Comparison of ENCODE assay signal across 8 cellular contexts in genomic region chr11:47847537-47847891, GRCh38. TPM values are rescaled to one million over a fixed set of nuclear protein-coding genes. Genes with fewer than 3 reads are reported as not detected.
DNase-seq lines count a peak whose midpoint lies in the region; ATAC-seq and TF ChIP-seq lines count a peak whose summit lies in the region.

No MANE protein-coding gene starts in this region.

- in situ Hi-C loops in mammary epithelial cell (cut with MboI; ENCODE audit: low sequenced_read_pairs in 2 of 2) = no loop called here

- H3K4me1 ChIP-seq in right atrium auricular region (peaks cover 0 to 20% of the 10 kb centered on the region in 2 donors), mammary epithelial cell (ENCODE audit: insufficient read depth, low read length) (peaks cover 14% of the 10 kb centered on the region), mononuclear cell (ENCODE audit: insufficient read depth, low read length) (peaks cover 70% of the 10 kb centered on the region), vagina (peaks cover 43% of the 10 kb centered on the region)

- no peaks in the 10 kb centered on the region for H4K20me1 ChIP-seq in mammary epithelial cell (ENCODE audit: insufficient read depth, low read length)

- peak overlapping the region; percentile 83 to 95 for H3K27ac ChIP-seq in right atrium auricular region
- peak overlapping the region; percentile 86 for H3K27ac ChIP-seq in mammary epithelial cell (ENCODE audit: insufficient read depth, low read depth, low read length)
- H3K27ac ChIP-seq in vagina = peak overlapping the region; percentile 96

- peak overlapping the region; percentile 99 for H2AFZ ChIP-seq in mammary epithelial cell (ENCODE audit: low read depth, low read length)

- H3K9ac ChIP-seq in mammary epithelial cell (ENCODE audit: insufficient read depth, low read length) = peak overlapping the region; percentile 93

- TF ChIP-seq POLR2A in vagina (IDR thresholded peaks at IDR 0.05) = no peak
- TF ChIP-seq POLR2A in GM18505 (IDR thresholded peaks at IDR 0.05; ENCODE audit: borderline replicate concordance, extremely low read depth, insufficient read depth, insufficient read length) = no peak

- dilution Hi-C loops in mammary epithelial cell (cut with HindIII; ENCODE audit: low sequenced_read_pairs) = no loop called here

- H3K9me3 ChIP-seq in right atrium auricular region (no peaks in the 10 kb centered on the region), mammary epithelial cell (replicated peaks; ENCODE audit: insufficient read depth, low read length) (no peaks in the 10 kb centered on the region), mononuclear cell (ENCODE audit: low read depth, low read length) (no peaks in the 10 kb centered on the region), vagina (no peaks in the 10 kb centered on the region)

- H3K36me3 ChIP-seq in right atrium auricular region = peaks cover 10% of the 10 kb centered on the region
- peaks cover 15% of the 10 kb centered on the region for H3K36me3 ChIP-seq in mammary epithelial cell (ENCODE audit: insufficient read depth, low read length)
- peaks cover 0 to 21% of the 10 kb centered on the region in 2 donors for H3K36me3 ChIP-seq in vagina

- H3K27me3 ChIP-seq in right atrium auricular region = no peaks in the 10 kb centered on the region
- no peaks in the 10 kb centered on the region for H3K27me3 ChIP-seq in mammary epithelial cell (ENCODE audit: insufficient read depth, low read length)
- no peaks in the 10 kb centered on the region for H3K27me3 ChIP-seq in mononuclear cell (ENCODE audit: insufficient read depth, low read length)
- H3K27me3 ChIP-seq in vagina = no peaks in the 10 kb centered on the region

- intact Hi-C loops in Right ventricle myocardium superior (cut with DNase I) (no loop called here), mammary epithelial cell (cut with micrococcal nuclease) (loop anchor here (10.0 kb wide), 1 partner anchor 203 kb away; the partner anchor contains the start of gene MTCH2), vagina (cut with DNase I) (no loop called here)

- TF ChIP-seq CTCF in right atrium auricular region (IDR thresholded peaks at IDR 0.05) (no peak), mammary epithelial cell (conservative IDR thresholded peaks at IDR 0.05 in 1 of 2, IDR thresholded peaks at IDR 0.05 in 1 of 2; ENCODE audit: extremely low read depth in 1 of 2, insufficient read depth in 1 of 2, low read depth in 1 of 2, low read length in 2 of 2) (no peak), vagina (IDR thresholded peaks at IDR 0.05) (no peak)

- 0% methylated on average over 6 of the region's 8 CpGs for WGBS in mammary epithelial cell (ENCODE audit: low coverage, missing lambda C conversion rate)

- peaks cover 52% of the 10 kb centered on the region for H3K79me2 ChIP-seq in mammary epithelial cell (ENCODE audit: insufficient read depth, low read length)

- no TSS peak for BruUV-seq in mammary epithelial cell (replicated peaks; lab: Mats Ljungman, UMichigan)

- peak overlapping the region; percentile 88 for H3K4me2 ChIP-seq in mammary epithelial cell (ENCODE audit: insufficient read depth, low read depth, low read length)

- H3K4me3 ChIP-seq in right atrium auricular region (peak overlapping the region; percentile 62 to 76), mammary epithelial cell (replicated peaks in 1 of 3; ENCODE audit: insufficient read depth in 1 of 3, low read depth in 2 of 3, low read length in 3 of 3) (peak overlapping the region; percentile 81 to 97 (median 93)), mononuclear cell (ENCODE audit: low read length) (peak overlapping the region; percentile 89), vagina (peak overlapping the region; percentile 80 to 97)

- CTCF ChIA-PET in mammary epithelial cell (lab: Charles Lee; ENCODE audit: low non-redundant PET) = no interaction called here

- DNase-seq in right atrium auricular region (ENCODE audit: low spot score) = no peak
- DNase-seq in Right ventricle myocardium superior = no peak
- no peak for DNase-seq in mammary epithelial cell
- no peak for DNase-seq in vagina (ENCODE audit: extremely low spot score in 2 of 2)
- no peak for DNase-seq in CD1c-positive myeloid dendritic cell (ENCODE audit: extremely low spot score)

- ATAC-seq in Right ventricle myocardium superior (ENCODE audit: poor library complexity) (no peak), GM21619 (IDR thresholded peaks at IDR 0.05; ENCODE audit: unreplicated experiment) (no peak), GM18505 (IDR thresholded peaks at IDR 0.05; ENCODE audit: unreplicated experiment) (no peak)

RNA-seq across cellular contexts. Expression of gene NUP160, which starts 0.6 kb away (rescaled TPM):
- total RNA-seq in right atrium auricular region = 10 to 100 TPM in 1 of 2 donors, 1 to 10 TPM in 1; 7.1 to 11.7 TPM
- total RNA-seq in Right ventricle myocardium superior = 14.5 TPM
- total RNA-seq in mammary epithelial cell = 10 to 100 TPM; 20.8 to 29.3 TPM
- polyA plus RNA-seq in mammary epithelial cell = 17.6 TPM
- 51.7 TPM for polyA minus RNA-seq in mammary epithelial cell
- total RNA-seq in mononuclear cell = 33.1 TPM
- total RNA-seq in vagina = 40.8 TPM
